In genomic region chr11:57269580-57270021, GRCh38 we compare ENCODE assay signal across 21 cellular contexts. TPM values are rescaled to one million over a fixed set of nuclear protein-coding genes. Genes with fewer than 3 reads are reported as not detected.
A peak's percentile ranks its signal among the peaks of the same experiment; 100 is the strongest.
DNase-seq lines count a peak whose midpoint lies in the region; ATAC-seq and TF ChIP-seq lines count a peak whose summit lies in the region.
"Had no signal": no experiment of that assay in that cellular context is flagged by ENCODE, and none has a peak within 500 bp of the region (broad histone marks: within the 10 kb centered on the region; RNA-seq: fewer than 3 reads in every experiment).

No MANE protein-coding gene starts in this region.

- TF ChIP-seq RAD21 in Ishikawa (IDR thresholded peaks at IDR 0.05; ENCODE audit: low read depth): no peak

- CTCF ChIA-PET in RWPE1 (lab: Yijun Ruan, JAX): interaction anchor here (0.6 to 0.7 kb wide), 2 partner anchors 18 to 243 kb away, joined by 3 to 4 read pairs; no protein-coding TSS in a partner anchor

- POLR2A ChIA-PET in RWPE1 (lab: Yijun Ruan, JAX; ENCODE audit: low non-redundant PET): no interaction called here

- H3K4me3 ChIP-seq in mucosa of descending colon: no peak overlapping the region
- H3K4me3 ChIP-seq: ascending aorta, skin epidermis, thoracic aorta had no signal

- H3K4me1 ChIP-seq in mucosa of descending colon (ENCODE audit: low read depth): no peaks in the 10 kb centered on the region
- H3K4me1 ChIP-seq: ascending aorta had no signal

- TF ChIP-seq EP300 in Ishikawa (IDR thresholded peaks at IDR 0.05; ENCODE audit: borderline replicate concordance): no peak

- peak; percentile 70 for ATAC-seq in mucosa of descending colon
- ATAC-seq in GM21423 (IDR thresholded peaks at IDR 0.05; ENCODE audit: unreplicated experiment): no peak

- H3K9me3 ChIP-seq in mucosa of descending colon: peaks cover 11% of the 10 kb centered on the region

- intact Hi-C loops in mucosa of descending colon (cut with DNase I, micrococcal nuclease): no loop called here

- H3K36me3 ChIP-seq in mucosa of descending colon (ENCODE audit: low read depth): no peaks in the 10 kb centered on the region
- H3K36me3 ChIP-seq: ascending aorta, thoracic aorta had no signal

- no peak for TF ChIP-seq CTCF in RWPE1 (conservative IDR thresholded peaks at IDR 0.05; ENCODE audit: low read depth)
- no peak for TF ChIP-seq CTCF in mucosa of descending colon (IDR thresholded peaks at IDR 0.05)

- H3K27ac ChIP-seq in RWPE1: peak overlapping the region; percentile 55
- H3K27ac ChIP-seq: ascending aorta, thoracic aorta had no signal

- DNase-seq in COR-L47 (lab: John Stamatoyannopoulos, UW): peak; percentile 72
- DNase-seq in RWPE1 (ENCODE audit: low spot score): no peak
- peak in 1 of 3 donors; percentile 27 for DNase-seq in mucosa of descending colon
- DNase-seq in midbrain (lab: John Stamatoyannopoulos, UW): no peak
- no peak for DNase-seq in HCEC 1CT
- DNase-seq: activated naive CD4-positive, alpha-beta T cell treated with Interleukin-2 at 50 U/mL for 16 hours; Calu3; cerebellar nuclear complex; endodermal cell; H7; hippocampal formation; Kasumi-1; NCI-H187; NCI-H82 had no signal

TF ChIP-seq in Ishikawa, 13 proteins besides CTCF, POLR2A, EP300 and RAD21:
- TF ChIP-seq TEAD4 (IDR thresholded peaks at IDR 0.05): peak; percentile 31; the same call in 1 of the 2 replicates
- no peak for TF ChIP-seq CEBPB (IDR thresholded peaks at IDR 0.05)
- peak; percentile 81 for TF ChIP-seq NFIC (IDR thresholded peaks at IDR 0.05)

RNA-seq across cellular contexts. Expression of gene APLNR, which starts 32.6 kb away (rescaled TPM):
- total RNA-seq in mucosa of descending colon: 1 to 10 TPM; 2.4 to 5.7 (median 2.8) TPM
- total RNA-seq: Calu3, kidney epithelial cell, osteoblast had no signal

RNA-seq across cellular contexts. Expression of gene TNKS1BP1, which starts 55.2 kb away (rescaled TPM):
- 100 to 1,000 TPM in 1 of 3 donors, 10 to 100 TPM in 2; 90.0 to 149 (median 94.3) TPM for total RNA-seq in mucosa of descending colon
